In genomic region chr22:46613606-46613997, GRCh38 we compare ENCODE assay signal across 10 cellular contexts. TPM values are rescaled to one million over a fixed set of nuclear protein-coding genes. Genes with fewer than 3 reads are reported as not detected.
DNase-seq lines count a peak whose midpoint lies in the region; ATAC-seq, FAIRE-seq and TF ChIP-seq lines count a peak whose summit lies in the region.
"Had no signal": no experiment of that assay in that cellular context is flagged by ENCODE, and none has a peak within 500 bp of the region (broad histone marks: within the 10 kb centered on the region; RNA-seq: fewer than 3 reads in every experiment).

No MANE protein-coding gene starts in this region.

- H3K4me3 Mint-ChIP-seq in brain = peak overlapping the region in 1 of 5 experiments; percentile 24
- peak overlapping the region; percentile 89 for H3K4me3 Mint-ChIP-seq in natural killer cell treated with Interleukin-12 subunit alpha and Interleukin-12 subunit beta and Interleukin-15 and Interleukin-18, amount 100 ng/mL, for 72 hours

- H3K9me3 ChIP-seq in Loucy (ENCODE audit: insufficient read depth, low read depth, low read length) (no peaks in the 10 kb centered on the region), tibial nerve (no peaks in the 10 kb centered on the region)

- DNase-seq in EH (ENCODE audit: low read depth) (peak; percentile 28), dorsolateral prefrontal cortex (no peak), HTR-8/SVneo (ENCODE audit: insufficient read length, low spot score) (no peak), tibial nerve (ENCODE audit: low spot score in 2 of 2) (no peak), DMS 273 treated with DMSO at 0.1 percent for 48 hours (lab: John Stamatoyannopoulos, UW) (no peak)
- no peak for DNase-seq in natural killer cell treated with Interleukin-12 subunit alpha and Interleukin-12 subunit beta and Interleukin-15 and Interleukin-18, amount 100 ng/mL, for 72 hours (ENCODE audit: low spot score)

- no peaks in the 10 kb centered on the region for H3K27me3 Mint-ChIP-seq in brain
- H3K27me3 Mint-ChIP-seq in natural killer cell treated with Interleukin-12 subunit alpha and Interleukin-12 subunit beta and Interleukin-15 and Interleukin-18, amount 100 ng/mL, for 72 hours = no peaks in the 10 kb centered on the region

- H3K4me1 ChIP-seq in Loucy (ENCODE audit: insufficient read depth, low read length, poor library complexity, severe bottlenecking) = peaks cover 27% of the 10 kb centered on the region
- H3K4me1 ChIP-seq in tibial nerve = peaks cover 0 to 49% (median 29%) of the 10 kb centered on the region in 4 donors

- H3F3A ChIP-seq in Loucy (ENCODE audit: low read depth) = no peaks in the 10 kb centered on the region

- no peak for TF ChIP-seq POLR2A in tibial nerve (IDR thresholded peaks at IDR 0.05)

- FAIRE-seq in HTR-8/SVneo (lab: Jason Lieb, UNC) = no peak
- FAIRE-seq: bronchial epithelial cell had no signal

- intact Hi-C loops in dorsolateral prefrontal cortex (cut with DNase I) = no loop called here

- TF ChIP-seq CTCF in Loucy (conservative IDR thresholded peaks at IDR 0.05; ENCODE audit: low read length) = no peak
- no peak for TF ChIP-seq CTCF in brain (conservative IDR thresholded peaks at IDR 0.05)
- TF ChIP-seq CTCF in dorsolateral prefrontal cortex (IDR thresholded peaks at IDR 0.05 in 54 of 56, conservative IDR thresholded peaks at IDR 0.05 in 2 of 56; ENCODE audit: low read depth in 1 of 56, partially characterized antibody in 56 of 56) = no peak
- TF ChIP-seq CTCF in tibial nerve (IDR thresholded peaks at IDR 0.05) = no peak

- peak overlapping the region in 9 of 59 donors; percentile 5 to 46 (median 26) for H3K27ac ChIP-seq in dorsolateral prefrontal cortex
- H3K27ac ChIP-seq in tibial nerve = peak overlapping the region in 2 of 4 donors; percentile 47 to 66
- H3K27ac ChIP-seq: PC-9 had no signal

- H3K36me3 ChIP-seq in Loucy (ENCODE audit: insufficient read depth, low read length) = no peaks in the 10 kb centered on the region
- H3K36me3 ChIP-seq in tibial nerve = no peaks in the 10 kb centered on the region

- H3K36me3 Mint-ChIP-seq in brain = no peaks in the 10 kb centered on the region
- no peaks in the 10 kb centered on the region for H3K36me3 Mint-ChIP-seq in natural killer cell treated with Interleukin-12 subunit alpha and Interleukin-12 subunit beta and Interleukin-15 and Interleukin-18, amount 100 ng/mL, for 72 hours

- peaks cover 0 to 7% (median 0%) of the 10 kb centered on the region in 5 experiments for H3K9me3 Mint-ChIP-seq in brain
- H3K9me3 Mint-ChIP-seq in natural killer cell treated with Interleukin-12 subunit alpha and Interleukin-12 subunit beta and Interleukin-15 and Interleukin-18, amount 100 ng/mL, for 72 hours = no peaks in the 10 kb centered on the region

- H3K4me2 ChIP-seq in Loucy (ENCODE audit: low read depth, low read length, poor library complexity, severe bottlenecking) = peak overlapping the region; percentile 92
- H3K4me2 ChIP-seq: PC-9 had no signal

- peak; percentile 54 to 57 for ATAC-seq in natural killer cell treated with Interleukin-12 subunit alpha and Interleukin-12 subunit beta and Interleukin-15 and Interleukin-18, amount 100 ng/mL, for 72 hours

- peaks cover 32% of the 10 kb centered on the region; the same call in 1 of the 2 replicates for H3K79me2 ChIP-seq in Loucy (ENCODE audit: insufficient read depth, low read length)

- H3K4me3 ChIP-seq in Loucy (ENCODE audit: low read length, poor library complexity, severe bottlenecking) (peak overlapping the region; percentile 79), dorsolateral prefrontal cortex (peak overlapping the region in 1 of 59 donors; percentile 25), tibial nerve (peak overlapping the region in 1 of 4 donors; percentile 20)
- H3K4me3 ChIP-seq: PC-9 had no signal

- peak overlapping the region in 3 of 5 experiments; percentile 45 to 66 (median 56) for H3K27ac Mint-ChIP-seq in brain
- H3K27ac Mint-ChIP-seq in natural killer cell treated with Interleukin-12 subunit alpha and Interleukin-12 subunit beta and Interleukin-15 and Interleukin-18, amount 100 ng/mL, for 72 hours = peak overlapping the region; percentile 90

- H3K27me3 ChIP-seq in Loucy (ENCODE audit: insufficient read depth, low read length, poor library complexity, severe bottlenecking) (no peaks in the 10 kb centered on the region), dorsolateral prefrontal cortex (no peaks in the 10 kb centered on the region), tibial nerve (no peaks in the 10 kb centered on the region)

- H3K4me1 Mint-ChIP-seq in brain = peaks cover 55% of the 10 kb centered on the region
- peaks cover 22 to 26% of the 10 kb centered on the region in 2 donors for H3K4me1 Mint-ChIP-seq in natural killer cell treated with Interleukin-12 subunit alpha and Interleukin-12 subunit beta and Interleukin-15 and Interleukin-18, amount 100 ng/mL, for 72 hours (ENCODE audit: low read depth in 2 of 2)

- H2AFZ ChIP-seq in Loucy (ENCODE audit: low read length) = no peak overlapping the region
- H2AFZ ChIP-seq: PC-9 had no signal

- no peaks in the 10 kb centered on the region for H3K9me2 ChIP-seq in Loucy (replicated peaks; ENCODE audit: low read depth, low read length)

- TF ChIP-seq EP300 in tibial nerve (IDR thresholded peaks at IDR 0.05) = no peak

- peak overlapping the region; percentile 92 for H3K9ac ChIP-seq in Loucy (ENCODE audit: low read depth, low read length, poor library complexity, severe bottlenecking)

- H4K20me1 ChIP-seq in Loucy (ENCODE audit: insufficient read depth, low read length, poor library complexity, severe bottlenecking) = no peaks in the 10 kb centered on the region

- WGBS in tibial nerve, 2 donors = 45 to 64% methylated on average over 8 to 9 of the region's 10 CpGs

RNA-seq across cellular contexts. Expression of gene GRAMD4, which starts 6.6 kb away (rescaled TPM):
- polyA plus RNA-seq in brain (ENCODE audit: insufficient read depth, low read depth, low replicate concordance) = 12.6 TPM
- 10 to 100 TPM in 1 of 2 donors, 1 to 10 TPM in 1; 6.8 to 21.4 TPM for total RNA-seq in natural killer cell treated with Interleukin-12 subunit alpha and Interleukin-12 subunit beta and Interleukin-15 and Interleukin-18, amount 100 ng/mL, for 72 hours
- total RNA-seq in dorsolateral prefrontal cortex (10 to 100 TPM; 33.2 to 89.6 (median 61.9) TPM), tibial nerve (100 to 1,000 TPM in 1 of 4 donors, 10 to 100 TPM in 3; 18.2 to 299 (median 54.3) TPM)
